In genomic region chr12:121805171-121805687, GRCh38 we compare ENCODE assay signal across 8 cellular contexts. TPM values are rescaled to one million over a fixed set of nuclear protein-coding genes. Genes with fewer than 3 reads are reported as not detected.
DNase-seq lines count a peak whose midpoint lies in the region; ATAC-seq, FAIRE-seq and TF ChIP-seq lines count a peak whose summit lies in the region.

No MANE protein-coding gene starts in this region.

- 1% methylated on average over 13 to 32 of the region's 32 CpGs for WGBS in body of pancreas, 2 donors
- 2% methylated on average over 14 of the region's 32 CpGs for whole genome bisulfite sequencing in HepG2 (ENCODE audit: low lambda C conversion rate)
- 2 to 5% methylated on average over 28 to 29 of the region's 32 CpGs for WGBS in thyroid gland, 2 donors

- no peak for TF ChIP-seq RAD21 in HepG2 (CRISPR knock-in tag; IDR thresholded peaks at IDR 0.05)

- peak overlapping the region; percentile 93 to 100 (median 97) for H3K4me3 Mint-ChIP-seq in CD8-positive, alpha-beta memory T cell

- H3K9ac ChIP-seq in HepG2 (ENCODE audit: insufficient read depth, low read depth, low read length), result peak overlapping the region; percentile 98

- ATAC-seq in body of pancreas (no peak), HepG2 (no peak)

- peak in 1 of 5 donors; percentile 43 for DNase-seq in CD8-positive, alpha-beta memory T cell
- DNase-seq in MG63 (no peak), body of pancreas (no peak), HepG2 (ENCODE audit: low spot score) (no peak), thyroid gland (no peak), HTR-8/SVneo (ENCODE audit: insufficient read length, low spot score) (no peak), NCI-H1092 treated with DMSO at 0.1 percent for 48 hours (lab: John Stamatoyannopoulos, UW) (no peak), MV-4-11 (lab: John Stamatoyannopoulos, UW) (no peak)

- H3K27me3 ChIP-seq in CD8-positive, alpha-beta memory T cell (ENCODE audit: insufficient read depth, low read length, poor library complexity, severe bottlenecking), result no peaks in the 10 kb centered on the region
- H3K27me3 ChIP-seq in MG63 (no peaks in the 10 kb centered on the region), body of pancreas (no peaks in the 10 kb centered on the region), HepG2 (ENCODE audit: control insufficient read depth in 1 of 2, insufficient read depth in 2 of 2, low read length in 2 of 2) (no peaks in the 10 kb centered on the region; a peak in 1 of 5 replicates), thyroid gland (no peaks in the 10 kb centered on the region)

- TF ChIP-seq EP300 in HepG2 (IDR thresholded peaks at IDR 0.05; ENCODE audit: low read depth in 2 of 2, low read length in 2 of 2), result no peak
- TF ChIP-seq EP300 in HepG2 (CRISPR knock-in tag; IDR thresholded peaks at IDR 0.05; ENCODE audit: borderline replicate concordance), result no peak

- intact Hi-C loops in body of pancreas (cut with DNase I), result no loop called here
- intact Hi-C loops in HepG2 (cut with micrococcal nuclease; ENCODE audit: unreplicated experiment), result no loop called here
- intact Hi-C loops in thyroid gland (cut with DNase I), result no loop called here

- peaks cover 0 to 69% (median 11%) of the 10 kb centered on the region in 3 donors for H3K36me3 Mint-ChIP-seq in CD8-positive, alpha-beta memory T cell

- TF ChIP-seq POLR2A in body of pancreas (IDR thresholded peaks at IDR 0.05) (no peak), HepG2 (IDR thresholded peaks at IDR 0.05; ENCODE audit: insufficient read depth in 1 of 2, low read depth in 2 of 2, low read length in 2 of 2) (no peak), thyroid gland (IDR thresholded peaks at IDR 0.05) (no peak)

- H3K4me3 ChIP-seq in CD8-positive, alpha-beta memory T cell (ENCODE audit: low read length), result peak overlapping the region; percentile 78
- H3K4me3 ChIP-seq in MG63 (peak overlapping the region; percentile 64), body of pancreas (peak overlapping the region; percentile 63 to 66), HepG2 (replicated peaks in 1 of 3; ENCODE audit: insufficient read depth in 1 of 3, low read depth in 2 of 3, low read length in 3 of 3) (peak overlapping the region; percentile 71 to 88 (median 79)), thyroid gland (replicated peaks in 1 of 3) (peak overlapping the region; percentile 48 to 89 (median 62))

- in situ Hi-C loops in HepG2 (cut with HindIII; ENCODE audit: extremely low pct_ligation_motif_present, low pct_unique_long_range_greater_than_20kb), result no loop called here

- H3K27me3 Mint-ChIP-seq in CD8-positive, alpha-beta memory T cell, result peaks cover 0 to 1% of the 10 kb centered on the region in 2 donors

- H3K9me3 Mint-ChIP-seq in CD8-positive, alpha-beta memory T cell, result no peaks in the 10 kb centered on the region

- peaks cover 23% of the 10 kb centered on the region for H3K36me3 ChIP-seq in CD8-positive, alpha-beta memory T cell (ENCODE audit: insufficient read depth, low read length)
- peaks cover 40% of the 10 kb centered on the region for H3K36me3 ChIP-seq in MG63
- peaks cover 0 to 1% of the 10 kb centered on the region in 2 donors for H3K36me3 ChIP-seq in body of pancreas (replicated peaks in 1 of 2; ENCODE audit: insufficient read depth in 1 of 2, low read depth in 2 of 2)
- H3K36me3 ChIP-seq in HepG2 (replicated peaks in 1 of 2; ENCODE audit: control insufficient read depth in 1 of 2, insufficient read depth in 2 of 2, low read length in 2 of 2), result peaks cover 11 to 12% of the 10 kb centered on the region in 2 experiments; a peak in 3 of 5 replicates
- peaks cover 20 to 25% of the 10 kb centered on the region in 2 donors for H3K36me3 ChIP-seq in thyroid gland

- CTCF ChIA-PET in CD8-positive, alpha-beta memory T cell (lab: Charles Lee), result interaction anchor here (38.2 kb wide), 1 partner anchor 23 kb away, joined by 1908 read pairs; the partner anchor contains the start of genes RHOF and SETD1B
- CTCF ChIA-PET in HepG2 (lab: Yijun Ruan, JAX; ENCODE audit: low intra/inter-chr PET ratio, low total read pairs), result no interaction called here

- POLR2A ChIA-PET in CD8-positive, alpha-beta memory T cell (lab: Charles Lee), result interaction anchor here (0.5 to 9.1 kb wide), 7 partner anchors 12 to 509 kb away, joined by 3 to 235 read pairs (median 4); partner anchors contain the start of genes CAMKK2, RHOF and TMEM120B
- POLR2A ChIA-PET in HepG2 (lab: Yijun Ruan, JAX), result interaction anchor here (14.5 kb wide), 1 partner anchor 8 kb away, joined by 393 read pairs; the partner anchor contains the start of genes RHOF and SETD1B

- H3K4me1 Mint-ChIP-seq in CD8-positive, alpha-beta memory T cell, result peaks cover 23 to 43% (median 40%) of the 10 kb centered on the region in 3 donors

- 0 out of 2 replicates have a peak, but pooled peaks cover 2% of the 10 kb centered on the region for H4K20me1 ChIP-seq in HepG2 (ENCODE audit: insufficient read depth, low read length)

- peaks cover 44% of the 10 kb centered on the region for H3K79me2 ChIP-seq in HepG2 (ENCODE audit: insufficient read depth, low read length)

- H3K27ac ChIP-seq in CD8-positive, alpha-beta memory T cell (ENCODE audit: low read depth, low read length), result peak overlapping the region; percentile 75
- H3K27ac ChIP-seq in body of pancreas (peak overlapping the region; percentile 96 to 100 (median 100)), HepG2 (ENCODE audit: extremely low read length, insufficient read depth, low read length) (peak overlapping the region; percentile 77), thyroid gland (peak overlapping the region; percentile 75 to 100 (median 85))

- TF ChIP-seq CTCF in body of pancreas (IDR thresholded peaks at IDR 0.05), result no peak
- TF ChIP-seq CTCF in HepG2 (CRISPR knock-in tag; IDR thresholded peaks at IDR 0.05), result no peak
- TF ChIP-seq CTCF in thyroid gland (IDR thresholded peaks at IDR 0.05), result no peak

- FAIRE-seq in HepG2 (lab: Jason Lieb, UNC) (no peak), HTR-8/SVneo (lab: Jason Lieb, UNC) (no peak)

- peak overlapping the region; percentile 100 for H3K4me2 ChIP-seq in HepG2 (ENCODE audit: low read depth, low read length)

- H3K4me1 ChIP-seq in CD8-positive, alpha-beta memory T cell (ENCODE audit: insufficient read depth, low read length), result peaks cover 18% of the 10 kb centered on the region
- H3K4me1 ChIP-seq in body of pancreas (peaks cover 40% of the 10 kb centered on the region), HepG2 (ENCODE audit: insufficient read depth, low read length) (peaks cover 27% of the 10 kb centered on the region), thyroid gland (peaks cover 21 to 37% of the 10 kb centered on the region in 2 donors)

- no TSS peak for BruUV-seq in HepG2 (replicated peaks; lab: Mats Ljungman, UMichigan)

- H3K9me3 ChIP-seq in CD8-positive, alpha-beta memory T cell (ENCODE audit: low read length), result no peaks in the 10 kb centered on the region
- H3K9me3 ChIP-seq in MG63, result no peaks in the 10 kb centered on the region
- H3K9me3 ChIP-seq in body of pancreas, result no peaks in the 10 kb centered on the region
- H3K9me3 ChIP-seq in HepG2 (ENCODE audit: low read length), result no peaks in the 10 kb centered on the region
- H3K9me3 ChIP-seq in thyroid gland, result no peaks in the 10 kb centered on the region

- H2AFZ ChIP-seq in HepG2 (ENCODE audit: low read length), result no peak overlapping the region

- peak overlapping the region; percentile 65 to 99 (median 96) for H3K27ac Mint-ChIP-seq in CD8-positive, alpha-beta memory T cell

RNA-seq across cellular contexts. Expression of gene SETD1B, which starts 1.4 kb away (rescaled TPM):
- 10 to 100 TPM; 31.3 to 31.9 TPM for total RNA-seq in CD8-positive, alpha-beta memory T cell
- polyA plus RNA-seq in CD8-positive, alpha-beta memory T cell, result 2.4 TPM
- 1.0 and 1.1 TPM in 2 replicates for total RNA-seq in MG63 (2014; rRNA removed; shearing (Covaris generic); ENCODE audit: low replicate concordance)
- total RNA-seq in body of pancreas, result 10 to 100 TPM in 1 of 2 donors, 1 to 10 TPM in 1; 9.1 to 15.8 TPM
- 1.4 and 1.8 TPM in 2 replicates for total RNA-seq in HepG2 (2016; rRNA removed; fragmentation: Illumina TruSeq; extraction: Trizol)
- 0.40 and 0.44 TPM in 2 replicates for total RNA-seq in HepG2 (2016; cell fraction: cytosol; rRNA removed; fragmentation: Illumina TruSeq; extraction: Trizol; ENCODE audit: low read depth)
- total RNA-seq in HepG2 (2016; cell fraction: insoluble cytoplasmic fraction; rRNA removed; fragmentation: Illumina TruSeq; extraction: Trizol), result 1.3 TPM in 2 replicates
- 1.3 and 1.4 TPM in 2 replicates for total RNA-seq in HepG2 (2016; cell fraction: membrane; rRNA removed; fragmentation: Illumina TruSeq; extraction: Trizol)
- 2.7 and 3.3 TPM in 2 replicates for total RNA-seq in HepG2 (2016; cell fraction: nucleus; rRNA removed; fragmentation: Illumina TruSeq; extraction: Trizol)
- 1.1 and 1.3 TPM in 2 replicates for polyA plus RNA-seq in HepG2 (2011; rRNA removed)
- 0.43 and 0.51 TPM in 2 replicates for polyA plus RNA-seq in HepG2 (2011; cell fraction: cytosol; rRNA removed)
- polyA plus RNA-seq in HepG2 (2011; cell fraction: nucleus; rRNA removed), result 9.3 TPM in 2 replicates
- polyA plus RNA-seq in HepG2 (2012), result 4.2 and 6.2 TPM in 2 replicates
- 0.32 and 0.34 TPM in 2 replicates for polyA plus RNA-seq in HepG2 (2016; cell fraction: cytosol; fragmentation: Illumina TruSeq; extraction: Trizol; ENCODE audit: low read depth)
- polyA plus RNA-seq in HepG2 (2016; cell fraction: insoluble cytoplasmic fraction; fragmentation: Illumina TruSeq; extraction: Trizol; ENCODE audit: low read depth), result 2.6 and 3.8 TPM in 2 replicates
- polyA plus RNA-seq in HepG2 (2016; cell fraction: membrane; fragmentation: Illumina TruSeq; extraction: Trizol; ENCODE audit: low read depth), result 0.70 and 0.76 TPM in 2 replicates
- polyA plus RNA-seq in HepG2 (2016; cell fraction: nucleus; fragmentation: Illumina TruSeq; extraction: Trizol; ENCODE audit: insufficient read depth, low read depth), result 16.0 and 18.9 TPM in 2 replicates
- polyA minus RNA-seq in HepG2 (2011; rRNA and poly(A)+ RNA removed; ENCODE audit: low replicate concordance), result 2.1 and 4.2 TPM in 2 replicates
- 1.8 and 2.5 TPM in 2 replicates for polyA minus RNA-seq in HepG2 (2011; cell fraction: cytosol; rRNA and poly(A)+ RNA removed)
- polyA minus RNA-seq in HepG2 (2011; cell fraction: nucleus; rRNA and poly(A)+ RNA removed), result 3.6 and 4.4 TPM in 2 replicates
- 10 to 100 TPM in 3 of 4 donors, 1 to 10 TPM in 1; 7.3 to 16.5 (median 11.7) TPM for total RNA-seq in thyroid gland

RNA-seq across cellular contexts. Expression of gene RHOF, which starts 11.7 kb away (rescaled TPM):
- total RNA-seq in CD8-positive, alpha-beta memory T cell, result 100 to 1,000 TPM; 145 to 152 TPM
- 139 TPM for polyA plus RNA-seq in CD8-positive, alpha-beta memory T cell
- 0.20 and 6.3 TPM in 2 replicates for total RNA-seq in MG63 (2014; rRNA removed; shearing (Covaris generic); ENCODE audit: low replicate concordance)
- total RNA-seq in body of pancreas (10 to 100 TPM in 1 of 2 donors, 1 to 10 TPM in 1; 9.9 to 10.2 TPM), HepG2 (2016; rRNA removed; fragmentation: Illumina TruSeq; extraction: Trizol) (11.0 and 14.6 TPM in 2 replicates), thyroid gland (100 to 1,000 TPM in 1 of 4 donors, 10 to 100 TPM in 3; 22.8 to 105 (median 69.9) TPM)
- total RNA-seq in HepG2 (2016; cell fraction: cytosol; rRNA removed; fragmentation: Illumina TruSeq; extraction: Trizol; ENCODE audit: low read depth), result 10.8 and 12.5 TPM in 2 replicates
- total RNA-seq in HepG2 (2016; cell fraction: insoluble cytoplasmic fraction; rRNA removed; fragmentation: Illumina TruSeq; extraction: Trizol), result 9.8 and 14.8 TPM in 2 replicates
- total RNA-seq in HepG2 (2016; cell fraction: membrane; rRNA removed; fragmentation: Illumina TruSeq; extraction: Trizol), result 18.2 and 24.9 TPM in 2 replicates
- total RNA-seq in HepG2 (2016; cell fraction: nucleus; rRNA removed; fragmentation: Illumina TruSeq; extraction: Trizol), result 14.1 and 17.3 TPM in 2 replicates
- 31.3 and 32.2 TPM in 2 replicates for polyA plus RNA-seq in HepG2 (2011; rRNA removed)
- 28.4 and 38.7 TPM in 2 replicates for polyA plus RNA-seq in HepG2 (2011; cell fraction: cytosol; rRNA removed)
- polyA plus RNA-seq in HepG2 (2011; cell fraction: nucleus; rRNA removed), result 37.5 and 40.2 TPM in 2 replicates
- 10.8 and 12.9 TPM in 2 replicates for polyA plus RNA-seq in HepG2 (2012)
- 19.8 and 23.7 TPM in 2 replicates for polyA plus RNA-seq in HepG2 (2016; cell fraction: cytosol; fragmentation: Illumina TruSeq; extraction: Trizol; ENCODE audit: low read depth)
- 19.7 and 25.0 TPM in 2 replicates for polyA plus RNA-seq in HepG2 (2016; cell fraction: insoluble cytoplasmic fraction; fragmentation: Illumina TruSeq; extraction: Trizol; ENCODE audit: low read depth)
- polyA plus RNA-seq in HepG2 (2016; cell fraction: membrane; fragmentation: Illumina TruSeq; extraction: Trizol; ENCODE audit: low read depth), result 27.0 and 27.4 TPM in 2 replicates
- 24.9 and 31.1 TPM in 2 replicates for polyA plus RNA-seq in HepG2 (2016; cell fraction: nucleus; fragmentation: Illumina TruSeq; extraction: Trizol; ENCODE audit: insufficient read depth, low read depth)
- 46.1 and 174 TPM in 2 replicates for polyA minus RNA-seq in HepG2 (2011; rRNA and poly(A)+ RNA removed; ENCODE audit: low replicate concordance)
- polyA minus RNA-seq in HepG2 (2011; cell fraction: cytosol; rRNA and poly(A)+ RNA removed), result 32.2 and 38.9 TPM in 2 replicates
- polyA minus RNA-seq in HepG2 (2011; cell fraction: nucleus; rRNA and poly(A)+ RNA removed), result 32.4 and 35.6 TPM in 2 replicates

RNA-seq across cellular contexts. Expression of gene HPD, which starts 53.4 kb away (rescaled TPM):
- not detected for total RNA-seq in CD8-positive, alpha-beta memory T cell
- not detected for polyA plus RNA-seq in CD8-positive, alpha-beta memory T cell
- total RNA-seq in MG63 (2014; rRNA removed; shearing (Covaris generic); ENCODE audit: low replicate concordance), result 0.56 and 3.1 TPM in 2 replicates
- total RNA-seq in body of pancreas, result 1 to 10 TPM; 3.0 to 5.7 TPM
- 120 and 138 TPM in 2 replicates for total RNA-seq in HepG2 (2016; rRNA removed; fragmentation: Illumina TruSeq; extraction: Trizol)
- 101 and 114 TPM in 2 replicates for total RNA-seq in HepG2 (2016; cell fraction: cytosol; rRNA removed; fragmentation: Illumina TruSeq; extraction: Trizol; ENCODE audit: low read depth)
- total RNA-seq in HepG2 (2016; cell fraction: insoluble cytoplasmic fraction; rRNA removed; fragmentation: Illumina TruSeq; extraction: Trizol), result 120 and 121 TPM in 2 replicates
- total RNA-seq in HepG2 (2016; cell fraction: membrane; rRNA removed; fragmentation: Illumina TruSeq; extraction: Trizol), result 212 and 224 TPM in 2 replicates
- total RNA-seq in HepG2 (2016; cell fraction: nucleus; rRNA removed; fragmentation: Illumina TruSeq; extraction: Trizol), result 62.9 and 70.7 TPM in 2 replicates
- polyA plus RNA-seq in HepG2 (2011; rRNA removed), result 195 and 197 TPM in 2 replicates
- 257 and 265 TPM in 2 replicates for polyA plus RNA-seq in HepG2 (2011; cell fraction: cytosol; rRNA removed)
- 119 and 130 TPM in 2 replicates for polyA plus RNA-seq in HepG2 (2011; cell fraction: nucleus; rRNA removed)
- polyA plus RNA-seq in HepG2 (2012), result 157 and 186 TPM in 2 replicates
- polyA plus RNA-seq in HepG2 (2016; cell fraction: cytosol; fragmentation: Illumina TruSeq; extraction: Trizol; ENCODE audit: low read depth), result 191 and 212 TPM in 2 replicates
- polyA plus RNA-seq in HepG2 (2016; cell fraction: insoluble cytoplasmic fraction; fragmentation: Illumina TruSeq; extraction: Trizol; ENCODE audit: low read depth), result 130 and 165 TPM in 2 replicates
- polyA plus RNA-seq in HepG2 (2016; cell fraction: membrane; fragmentation: Illumina TruSeq; extraction: Trizol; ENCODE audit: low read depth), result 312 and 339 TPM in 2 replicates
- 122 and 126 TPM in 2 replicates for polyA plus RNA-seq in HepG2 (2016; cell fraction: nucleus; fragmentation: Illumina TruSeq; extraction: Trizol; ENCODE audit: insufficient read depth, low read depth)
- polyA minus RNA-seq in HepG2 (2011; rRNA and poly(A)+ RNA removed; ENCODE audit: low replicate concordance), result 5.0 and 114 TPM in 2 replicates
- 74.4 and 100 TPM in 2 replicates for polyA minus RNA-seq in HepG2 (2011; cell fraction: cytosol; rRNA and poly(A)+ RNA removed)
- 56.0 and 68.5 TPM in 2 replicates for polyA minus RNA-seq in HepG2 (2011; cell fraction: nucleus; rRNA and poly(A)+ RNA removed)
- total RNA-seq in thyroid gland, result 1 to 10 TPM in 1 of 4 donors, under 1 TPM in 2, not detected in 1; 0.39 to 1.2 (median 0.78) TPM

Comparison
In these comparisons a context has a peak if more than half of its experiments do, and no peak if none do; other contexts are left out.
1. RNA of gene HPD, which starts 53.4 kb away (total RNA-seq): 62.9 to 224 TPM in HepG2; 3.0 to 5.7 TPM in body of pancreas, 0.39 to 1.2 TPM in thyroid gland, 0.56 to 3.1 TPM in MG63 and not detected in CD8-positive, alpha-beta memory T cell; every median in the first group is over 4 times any median in the second.
2. Peak in every context shown above with its lines, with median percentiles within 50 percentile points of each other: H3K27ac ChIP-seq and H3K4me3 ChIP-seq.